19 cellular contexts compared by ENCODE assay signal in the genomic region with DNA sequence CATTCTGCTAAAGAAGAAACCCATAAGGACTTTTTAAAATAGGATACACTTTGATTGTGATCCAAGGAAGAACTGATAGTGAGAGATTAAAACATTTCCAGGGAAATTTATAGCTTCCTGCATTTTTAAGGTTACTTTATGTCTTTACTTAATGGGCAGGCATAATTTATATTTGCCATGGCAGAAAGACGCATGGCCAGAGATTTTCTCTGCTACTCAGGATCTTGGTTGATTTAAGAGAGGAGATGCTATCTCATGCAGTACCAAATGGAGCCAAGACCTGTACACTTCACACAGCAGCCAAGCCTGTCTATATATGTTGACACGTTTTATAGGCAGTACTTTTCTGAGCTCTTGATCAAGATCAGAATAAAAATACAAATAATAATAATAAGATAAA.
DNase-seq lines count a peak whose midpoint lies in the region; ATAC-seq and TF ChIP-seq lines count a peak whose summit lies in the region.
"Had no signal": no experiment of that assay in that cellular context is flagged by ENCODE, and none has a peak within 500 bp of the region (broad histone marks: within the 10 kb centered on the region; RNA-seq: fewer than 3 reads in every experiment).

No MANE protein-coding gene starts in this region.

- H3K9me3 ChIP-seq in thyroid gland (no peaks in the 10 kb centered on the region), lower lobe of right lung (no peaks in the 10 kb centered on the region)
- H3K9me3 ChIP-seq: BLaER1 had no signal

- H3K27me3 ChIP-seq in thyroid gland (no peaks in the 10 kb centered on the region), lower lobe of right lung (ENCODE audit: low read depth) (no peaks in the 10 kb centered on the region), mesendoderm (ENCODE audit: insufficient read depth, low read length, poor library complexity) (no peaks in the 10 kb centered on the region)
- H3K27me3 ChIP-seq: BLaER1 had no signal

- H4K8ac ChIP-seq in mesendoderm (ENCODE audit: low read depth, low read length), result no peak overlapping the region

- H3K4me2 ChIP-seq in mesendoderm (ENCODE audit: low read length), result no peak overlapping the region
- H3K4me2 ChIP-seq: BLaER1, GM23338 had no signal

- H3K36me3 ChIP-seq in thyroid gland (no peaks in the 10 kb centered on the region), lower lobe of right lung (no peaks in the 10 kb centered on the region), mesendoderm (ENCODE audit: control insufficient read depth, insufficient read depth, low read length) (no peaks in the 10 kb centered on the region)
- H3K36me3 ChIP-seq: BLaER1 had no signal

- DNase-seq in EH (ENCODE audit: low read depth) (peak; percentile 34), SK-N-DZ (ENCODE audit: low spot score) (peak; percentile 7), amniotic epithelial cell (ENCODE audit: low read depth) (peak; percentile 57), thyroid gland (no peak), GF-D8 (lab: John Stamatoyannopoulos, UW) (no peak), lower lobe of right lung (no peak), mesendoderm (no peak)
- DNase-seq: 8988T; Calu3; CD4-positive, alpha-beta memory T cell; DMS79 treated with DMSO at 0.1 percent for 48 hours; EL; HFFc6 had no signal

- no peaks in the 10 kb centered on the region for H3K4me1 ChIP-seq in thyroid gland
- no peaks in the 10 kb centered on the region for H3K4me1 ChIP-seq in lower lobe of right lung
- no peaks in the 10 kb centered on the region for H3K4me1 ChIP-seq in mesendoderm (ENCODE audit: control insufficient read depth, low read depth, low read length)
- H3K4me1 ChIP-seq: BLaER1 had no signal

- H3K18ac ChIP-seq in mesendoderm (ENCODE audit: low read length), result no peak overlapping the region

- no peak overlapping the region for H2BK15ac ChIP-seq in mesendoderm (replicated peaks; ENCODE audit: low read depth)

- peaks cover 44% of the 10 kb centered on the region for H3K4me1 Mint-ChIP-seq in nephron
- H3K4me1 Mint-ChIP-seq: CD14-positive monocyte; CD4-positive, alpha-beta memory T cell; GM23338 had no signal

- H2AK5ac ChIP-seq in mesendoderm (ENCODE audit: low read length), result no peak overlapping the region

- H3K27me3 Mint-ChIP-seq in nephron (ENCODE audit: low read depth), result no peaks in the 10 kb centered on the region
- H3K27me3 Mint-ChIP-seq: CD4-positive, alpha-beta memory T cell had no signal

- H3K27ac ChIP-seq in thyroid gland (no peak overlapping the region), lower lobe of right lung (no peak overlapping the region), mesendoderm (ENCODE audit: low read depth, low read length) (no peak overlapping the region)
- H3K27ac ChIP-seq: BLaER1, HL-60 had no signal

- no peaks in the 10 kb centered on the region for H3K79me1 ChIP-seq in mesendoderm (ENCODE audit: low read length)

- H2BK5ac ChIP-seq in mesendoderm (ENCODE audit: low read length), result no peak overlapping the region

- WGBS in thyroid gland, 2 donors, result 56 to 72% methylated on average over 2 of the region's 2 CpGs
- no CpG with 5 or more reads among the region's 2 CpGs for WGBS in mesendoderm (ENCODE audit: extremely low coverage, insufficient coverage, low lambda C conversion rate)

- intact Hi-C loops in thyroid gland (cut with DNase I) (no loop called here), lower lobe of right lung (cut with DNase I) (no loop called here)

- no peak overlapping the region for H3K56ac ChIP-seq in mesendoderm (ENCODE audit: low read length)

- TF ChIP-seq CTCF in nephron (IDR thresholded peaks at IDR 0.05; ENCODE audit: unreplicated experiment in 3 of 3), result no peak
- no peak for TF ChIP-seq CTCF in thyroid gland (IDR thresholded peaks at IDR 0.05)
- TF ChIP-seq CTCF in lower lobe of right lung (IDR thresholded peaks at IDR 0.05), result no peak

- no peaks in the 10 kb centered on the region for H3K79me2 ChIP-seq in mesendoderm (ENCODE audit: control insufficient read depth, insufficient read depth, low read length)

- ATAC-seq in lower lobe of right lung, result no peak
- ATAC-seq: GM23338, HCT116 had no signal

- no peak overlapping the region for H2BK120ac ChIP-seq in mesendoderm (ENCODE audit: low read depth, low read length)

- no peak overlapping the region for H4K5ac ChIP-seq in mesendoderm (ENCODE audit: low read length)

- H3K36me3 Mint-ChIP-seq in nephron (ENCODE audit: low read depth), result no peaks in the 10 kb centered on the region
- H3K36me3 Mint-ChIP-seq: CD14-positive monocyte had no signal

- H3K4me3 Mint-ChIP-seq in nephron, result no peak overlapping the region
- H3K4me3 Mint-ChIP-seq: CD14-positive monocyte; CD4-positive, alpha-beta memory T cell; GM23338; HFFc6 had no signal

- peak overlapping the region; percentile 27 to 81 (median 68) for H3K27ac Mint-ChIP-seq in nephron
- H3K27ac Mint-ChIP-seq: CD14-positive monocyte; CD4-positive, alpha-beta memory T cell; GM23338; HFFc6 had no signal

- no peak overlapping the region for H3K4ac ChIP-seq in mesendoderm (ENCODE audit: low read depth, low read length)

- H3K9me3 Mint-ChIP-seq in nephron, result no peaks in the 10 kb centered on the region
- H3K9me3 Mint-ChIP-seq: GM23338, HFFc6 had no signal

- no peak overlapping the region for H3K23ac ChIP-seq in mesendoderm (ENCODE audit: low read length)

- H3K9ac ChIP-seq in mesendoderm (ENCODE audit: low read length), result no peak overlapping the region
- H3K9ac ChIP-seq: BLaER1 had no signal

- TF ChIP-seq POLR2A in thyroid gland (IDR thresholded peaks at IDR 0.05), result no peak

- H3K4me3 ChIP-seq in thyroid gland (replicated peaks in 1 of 3) (no peak overlapping the region), lower lobe of right lung (no peak overlapping the region), mesendoderm (ENCODE audit: low read length) (no peak overlapping the region)
- H3K4me3 ChIP-seq: BLaER1, GM23338 had no signal

Comparison
In these comparisons a context has a peak if more than half of its experiments do, and no peak if none do; other contexts are left out.
1. DNase-seq: peak in EH (single experiment), SK-N-DZ (single experiment) and amniotic epithelial cell (single experiment); none in thyroid gland (0 of 2), GF-D8 (single experiment), lower lobe of right lung (single experiment) and mesendoderm (single experiment).